ENCODE assay signal across 8 cellular contexts in the genomic region with DNA sequence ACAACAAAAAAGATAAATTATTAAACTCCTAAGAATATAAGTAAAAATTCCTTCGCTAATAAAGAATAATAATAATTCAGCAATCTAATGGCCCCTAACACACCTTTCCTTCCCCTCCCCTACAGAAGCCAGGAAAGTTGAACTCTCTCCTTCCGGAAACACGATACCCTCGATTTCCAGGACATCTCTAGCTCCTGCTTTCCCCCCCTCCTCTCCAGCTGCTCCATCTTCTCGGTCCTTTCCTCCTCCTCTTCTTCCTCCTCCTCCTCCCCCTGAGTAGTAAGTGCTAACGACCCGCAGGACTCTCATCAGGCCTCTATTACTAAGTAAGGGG. TPM values are rescaled to one million over a fixed set of nuclear protein-coding genes. Genes with fewer than 3 reads are reported as not detected.
DNase-seq lines count a peak whose midpoint lies in the region; ATAC-seq and TF ChIP-seq lines count a peak whose summit lies in the region.

No MANE protein-coding gene starts in this region.

- WGBS in heart right ventricle, 2 donors: 0 to 2% methylated on average over 7 of the region's 7 CpGs

- H3K27ac ChIP-seq in heart right ventricle: peak overlapping the region in 9 of 10 donors; percentile 34 to 89 (median 68)

- H3K4me1 ChIP-seq in heart right ventricle (peaks cover 0 to 15% (median 11%) of the 10 kb centered on the region in 9 donors), skeletal muscle satellite cell (ENCODE audit: control insufficient read depth, insufficient read depth, low read length) (peaks cover 3% of the 10 kb centered on the region)

- no peak for TF ChIP-seq CTCF in heart right ventricle (IDR thresholded peaks at IDR 0.05)

- H3K27me3 Mint-ChIP-seq in T-cell: peaks cover 3 to 5% of the 10 kb centered on the region in 2 donors

- H3K4me3 ChIP-seq in heart right ventricle: peak overlapping the region; percentile 78 to 98 (median 93)
- peak overlapping the region; percentile 92 for H3K4me3 ChIP-seq in skeletal muscle satellite cell (ENCODE audit: low read length)

- H3K9me3 ChIP-seq in heart right ventricle (no peaks in the 10 kb centered on the region), skeletal muscle satellite cell (replicated peaks; ENCODE audit: low read length) (no peaks in the 10 kb centered on the region)

- H3K36me3 ChIP-seq in heart right ventricle (no peaks in the 10 kb centered on the region), skeletal muscle satellite cell (ENCODE audit: insufficient read depth, low read length) (no peaks in the 10 kb centered on the region)

- POLR2A ChIA-PET in T-cell (lab: Charles Lee): no interaction called here

- peak overlapping the region; percentile 52 to 73 for H3K27ac Mint-ChIP-seq in T-cell

- intact Hi-C loops in heart right ventricle (cut with DNase I): loop anchor here in 3 of 10 donors (5.0 to 10.0 kb wide), 3 partner anchors 137 to 147 kb away; a partner anchor contains a TSS

- peaks cover 4% of the 10 kb centered on the region for H3K36me3 Mint-ChIP-seq in T-cell

- peaks cover 18 to 26% (median 22%) of the 10 kb centered on the region in 3 donors for H3K4me1 Mint-ChIP-seq in T-cell

- H3K27me3 ChIP-seq in heart right ventricle (peaks cover 0 to 4% (median 0%) of the 10 kb centered on the region in 7 donors), skeletal muscle satellite cell (ENCODE audit: control insufficient read depth, insufficient read depth, low read length) (peaks cover 15% of the 10 kb centered on the region)

- H3K4me3 Mint-ChIP-seq in T-cell: peak overlapping the region; percentile 85 to 89 (median 88)

- no peak for ATAC-seq in T-cell (replicated peaks in 1 of 4)
- peak in 2 of 8 donors; percentile 1 to 17 for ATAC-seq in heart right ventricle

- CTCF ChIA-PET in T-cell (lab: Charles Lee): no interaction called here

- H3K9ac ChIP-seq in skeletal muscle satellite cell (ENCODE audit: low read depth, low read length): peak overlapping the region; percentile 90

- peak overlapping the region; percentile 92 for H3K4me2 ChIP-seq in skeletal muscle satellite cell (ENCODE audit: low read length)

- no peaks in the 10 kb centered on the region for H3K9me3 Mint-ChIP-seq in T-cell

- DNase-seq in A172 (ENCODE audit: low spot score) (peak; percentile 38), H4 (ENCODE audit: low spot score) (peak; percentile 24), T-cell (no peak), heart right ventricle (no peak), hepatic stellate cell (ENCODE audit: low spot score) (no peak)
- DNase-seq in activated effector memory CD4-positive, alpha-beta T cell treated with Interleukin-2 at 50 U/mL for 16 hours: no peak
- no peak for DNase-seq in stimulated activated CD4-positive, alpha-beta T cell treated with anti-CD3 and anti-CD28 coated beads, Interleukin-1b, Interleukin-23, amount 100 ng/mL, for 48 hours

RNA-seq across cellular contexts. Expression of a gene that starts 0.6 kb away (rescaled TPM):
- total RNA-seq in A172 (2014; rRNA removed; shearing (Covaris generic)): 6.7 and 9.7 TPM in 2 replicates
- 10.8 and 11.2 TPM in 2 replicates for total RNA-seq in H4 (2014; rRNA removed; shearing (Covaris generic))
- 10 to 100 TPM; 11.2 to 19.4 (median 13.8) TPM for total RNA-seq in T-cell
- 1 to 10 TPM; 4.6 to 8.5 (median 6.0) TPM for total RNA-seq in heart right ventricle
- 1 to 10 TPM; 2.1 to 3.7 TPM for polyA plus RNA-seq in heart right ventricle
- total RNA-seq in skeletal muscle satellite cell (2012; rRNA removed): 5.6 and 5.9 TPM in 2 replicates

Comparison
In these comparisons a context has a peak if more than half of its experiments do, and no peak if none do; other contexts are left out.
1. DNase-seq: peak in A172 (single experiment) and H4 (single experiment); none in T-cell (0 of 34), heart right ventricle (0 of 2), activated effector memory CD4-positive, alpha-beta T cell treated with Interleukin-2 at 50 U/mL for 16 hours (single experiment), hepatic stellate cell (single experiment) and stimulated activated CD4-positive, alpha-beta T cell treated with anti-CD3 and anti-CD28 coated beads, Interleukin-1b, Interleukin-23, amount 100 ng/mL, for 48 hours (single experiment).